ENCODE assay signal across 8 cellular contexts in the genomic region with DNA sequence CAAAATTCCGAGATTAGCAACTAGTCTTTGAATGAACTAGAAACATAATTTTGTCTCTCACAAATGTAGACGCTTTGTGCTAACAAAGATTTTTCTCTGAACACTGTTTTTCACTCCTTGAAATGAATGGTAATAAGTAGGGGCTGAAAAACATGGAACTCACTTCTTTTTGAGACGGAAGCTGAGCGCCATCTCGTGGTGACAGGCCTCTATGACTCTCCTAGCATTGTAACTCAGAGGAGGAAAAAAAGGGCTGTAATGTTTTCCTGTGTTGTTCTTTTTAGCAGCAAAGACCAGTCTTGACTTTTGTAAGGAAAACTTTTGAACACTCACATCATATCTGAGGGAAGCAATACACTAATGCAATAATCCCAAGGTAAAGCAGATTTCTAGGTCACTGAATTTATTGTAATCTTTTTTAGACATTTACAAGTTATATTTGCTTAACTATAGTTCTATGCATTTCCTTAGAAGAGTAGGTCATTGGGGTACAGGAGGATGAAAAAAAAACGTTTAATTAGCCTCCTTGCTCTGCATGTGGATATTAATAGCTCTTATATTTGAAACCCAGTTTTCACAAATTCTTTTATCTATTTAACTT.
DNase-seq lines count a peak whose midpoint lies in the region; ATAC-seq and TF ChIP-seq lines count a peak whose summit lies in the region.

No MANE protein-coding gene starts in this region.

- H3K9me3 Mint-ChIP-seq in CD14-positive monocyte: no peaks in the 10 kb centered on the region
- H3K9me3 Mint-ChIP-seq in CD4-positive, alpha-beta T cell: peaks cover 4% of the 10 kb centered on the region

- ATAC-seq in GM19395 (IDR thresholded peaks at IDR 0.05; ENCODE audit: unreplicated experiment): peak; percentile 80
- ATAC-seq in foreskin keratinocyte: peak; percentile 71
- ATAC-seq in psoas muscle: no peak
- ATAC-seq in GM21381 (IDR thresholded peaks at IDR 0.05; ENCODE audit: unreplicated experiment): no peak
- ATAC-seq in CD4-positive, alpha-beta T cell (ENCODE audit: poor library complexity): no peak

- H3K36me3 ChIP-seq in psoas muscle (ENCODE audit: insufficient read depth in 1 of 2, low read depth in 1 of 2): no peaks in the 10 kb centered on the region

- H3K27me3 ChIP-seq in foreskin keratinocyte: no peaks in the 10 kb centered on the region
- H3K27me3 ChIP-seq in psoas muscle (ENCODE audit: insufficient read depth in 3 of 3, low read length in 2 of 3): no peaks in the 10 kb centered on the region
- no peaks in the 10 kb centered on the region for H3K27me3 ChIP-seq in CD4-positive, alpha-beta T cell (ENCODE audit: control insufficient read depth, insufficient read depth, low read length)

- H3K27ac ChIP-seq in foreskin keratinocyte (no peak overlapping the region), psoas muscle (no peak overlapping the region)
- no peak overlapping the region for H3K27ac ChIP-seq in CD4-positive, alpha-beta T cell (ENCODE audit: low read depth, low read length)

- no peak overlapping the region for H3K4me3 ChIP-seq in psoas muscle

- H3K4me3 Mint-ChIP-seq in CD14-positive monocyte: no peak overlapping the region
- H3K4me3 Mint-ChIP-seq in CD4-positive, alpha-beta T cell: no peak overlapping the region

- CTCF ChIA-PET in CD4-positive, alpha-beta T cell (lab: Charles Lee): no interaction called here

- DNase-seq in CD14-positive monocyte (ENCODE audit: low spot score) (no peak), NCI-H146 treated with DMSO at 0.1 percent for 48 hours (lab: John Stamatoyannopoulos, UW; ENCODE audit: unreplicated experiment) (peak; percentile 81), UCSD-AML1 (lab: John Stamatoyannopoulos, UW; ENCODE audit: unreplicated experiment) (peak; percentile 53), foreskin keratinocyte (peak in 1 of 2 donors; percentile 33), psoas muscle (peak in 1 of 2 donors; percentile 48)
- DNase-seq in CD4-positive, alpha-beta T cell: no peak

- POLR2A ChIA-PET in CD4-positive, alpha-beta T cell (lab: Charles Lee): no interaction called here

- WGBS in psoas muscle, 3 donors: 3 to 7% (median 5%) methylated on average over 6 of the region's 6 CpGs

- H3K36me3 Mint-ChIP-seq in CD14-positive monocyte: no peaks in the 10 kb centered on the region
- H3K36me3 Mint-ChIP-seq in CD4-positive, alpha-beta T cell (ENCODE audit: low read depth): no peaks in the 10 kb centered on the region

- H3K4me1 Mint-ChIP-seq in CD14-positive monocyte: no peaks in the 10 kb centered on the region
- H3K4me1 Mint-ChIP-seq in CD4-positive, alpha-beta T cell (ENCODE audit: low read depth): no peaks in the 10 kb centered on the region

- no peaks in the 10 kb centered on the region for H3K9me3 ChIP-seq in psoas muscle
- H3K9me3 ChIP-seq in CD4-positive, alpha-beta T cell (ENCODE audit: control insufficient read depth, low read length): peaks cover 3% of the 10 kb centered on the region

- no peaks in the 10 kb centered on the region for H3K27me3 Mint-ChIP-seq in CD14-positive monocyte (ENCODE audit: low read depth in 3 of 3)
- no peaks in the 10 kb centered on the region for H3K27me3 Mint-ChIP-seq in CD4-positive, alpha-beta T cell

- intact Hi-C loops in CD14-positive monocyte (cut with micrococcal nuclease) (no loop called here), psoas muscle (cut with DNase I) (no loop called here)
- intact Hi-C loops in CD4-positive, alpha-beta T cell (cut with DNase I, micrococcal nuclease): no loop called here

- H3K27ac Mint-ChIP-seq in CD14-positive monocyte: no peak overlapping the region
- H3K27ac Mint-ChIP-seq in CD4-positive, alpha-beta T cell: no peak overlapping the region

- TF ChIP-seq CTCF in CD14-positive monocyte (IDR thresholded peaks at IDR 0.05) (peak; percentile 31), foreskin keratinocyte (conservative IDR thresholded peaks at IDR 0.05) (peak; percentile 92), psoas muscle (IDR thresholded peaks at IDR 0.05) (peak; percentile 36)
- TF ChIP-seq CTCF in CD4-positive, alpha-beta T cell (IDR thresholded peaks at IDR 0.05): no peak

- H3K4me1 ChIP-seq in foreskin keratinocyte (no peaks in the 10 kb centered on the region), psoas muscle (no peaks in the 10 kb centered on the region)

Comparison
In these comparisons a context has a peak if more than half of its experiments do, and no peak if none do; other contexts are left out.
1. DNase-seq: peak in NCI-H146 treated with DMSO at 0.1 percent for 48 hours (single experiment) and UCSD-AML1 (single experiment); none in CD14-positive monocyte (single experiment) and CD4-positive, alpha-beta T cell (0 of 10).
2. ATAC-seq: peak in GM19395 (single experiment) and foreskin keratinocyte (single experiment); none in psoas muscle (0 of 4), GM21381 (single experiment) and CD4-positive, alpha-beta T cell (single experiment).